Comparison of ENCODE assay signal across 1 cellular context in genomic region chr2:65997941-65998340, GRCh38.
TF ChIP-seq lines count a peak whose summit lies in the region.

No MANE protein-coding gene starts in this region.

TF ChIP-seq in HepG2, 621 proteins besides CTCF, POLR2A, EP300 and RAD21 (continued from another document):
- TF ChIP-seq ZNF280D (CRISPR knock-in tag; IDR thresholded peaks at IDR 0.05) (no peak), ZNF496 (CRISPR knock-in tag; IDR thresholded peaks at IDR 0.05; ENCODE audit: insufficient replicate concordance) (no peak), NRL (CRISPR knock-in tag; IDR thresholded peaks at IDR 0.05; ENCODE audit: borderline replicate concordance) (no peak), ZNF234 (CRISPR knock-in tag; conservative IDR thresholded peaks at IDR 0.05) (no peak), ZNF24 (IDR thresholded peaks at IDR 0.05) (no peak), SP2 (CRISPR knock-in tag; IDR thresholded peaks at IDR 0.05) (no peak), ZNF333 (CRISPR knock-in tag; IDR thresholded peaks at IDR 0.05; ENCODE audit: borderline replicate concordance) (no peak), ZNF282 (IDR thresholded peaks at IDR 0.05; ENCODE audit: partially characterized antibody) (no peak), TBP (CRISPR knock-in tag; IDR thresholded peaks at IDR 0.05) (no peak), FOXP1 (IDR thresholded peaks at IDR 0.05) (no peak), FOXP1 (CRISPR knock-in tag; IDR thresholded peaks at IDR 0.05) (no peak), PTBP1 (IDR thresholded peaks at IDR 0.05; ENCODE audit: low read depth, low read length, poor library complexity, severe bottlenecking) (no peak), ZNF550 (CRISPR knock-in tag; IDR thresholded peaks at IDR 0.05; ENCODE audit: borderline replicate concordance) (no peak), MAF1 (CRISPR knock-in tag; IDR thresholded peaks at IDR 0.05; ENCODE audit: borderline replicate concordance) (no peak), NCOA5 (CRISPR knock-in tag; IDR thresholded peaks at IDR 0.05) (no peak), ZNF740 (CRISPR knock-in tag; IDR thresholded peaks at IDR 0.05) (no peak), ZNF510 (CRISPR knock-in tag; IDR thresholded peaks at IDR 0.05; ENCODE audit: low read depth) (no peak), XRCC5 (optimal IDR thresholded peaks at IDR 0.05; ENCODE audit: low read length) (no peak)
